Comparison of ENCODE assay signal across 8 cellular contexts in genomic region chr3:53346922-53347260, GRCh38. TPM values are rescaled to one million over a fixed set of nuclear protein-coding genes. Genes with fewer than 3 reads are reported as not detected.
DNase-seq lines count a peak whose midpoint lies in the region; ATAC-seq and TF ChIP-seq lines count a peak whose summit lies in the region.

No MANE protein-coding gene starts in this region.

- peaks cover 6% of the 10 kb centered on the region for H3K36me3 ChIP-seq in CD8-positive, alpha-beta memory T cell (ENCODE audit: insufficient read depth, low read length)
- H3K36me3 ChIP-seq in tibial nerve: peaks cover 0 to 25% (median 5%) of the 10 kb centered on the region in 3 donors

- peaks cover 0 to 2% of the 10 kb centered on the region in 2 donors for H3K27me3 Mint-ChIP-seq in CD8-positive, alpha-beta memory T cell
- H3K27me3 Mint-ChIP-seq in activated naive CD8-positive, alpha-beta T cell treated with anti-CD3 and anti-CD28 coated beads for 36 hours: no peaks in the 10 kb centered on the region

- no peaks in the 10 kb centered on the region for H3K9me3 ChIP-seq in CD8-positive, alpha-beta memory T cell (ENCODE audit: low read length)
- no peaks in the 10 kb centered on the region for H3K9me3 ChIP-seq in tibial nerve

- peaks cover 29% of the 10 kb centered on the region for H3K4me1 ChIP-seq in CD8-positive, alpha-beta memory T cell (ENCODE audit: insufficient read depth, low read length)
- peaks cover 0 to 48% (median 13%) of the 10 kb centered on the region in 4 donors for H3K4me1 ChIP-seq in tibial nerve

- TF ChIP-seq POLR2A in tibial nerve (IDR thresholded peaks at IDR 0.05): no peak

- CTCF ChIA-PET in CD8-positive, alpha-beta memory T cell (lab: Charles Lee): interaction anchor here (0.6 to 1.2 kb wide), 2 partner anchors 10 to 154 kb away, joined by 3 to 5 read pairs; no protein-coding TSS in a partner anchor

- peaks cover 0 to 36% (median 5%) of the 10 kb centered on the region in 3 donors for H3K36me3 Mint-ChIP-seq in CD8-positive, alpha-beta memory T cell
- peaks cover 26% of the 10 kb centered on the region for H3K36me3 Mint-ChIP-seq in activated naive CD8-positive, alpha-beta T cell treated with anti-CD3 and anti-CD28 coated beads for 36 hours

- peak overlapping the region; percentile 97 to 100 (median 99) for H3K27ac Mint-ChIP-seq in CD8-positive, alpha-beta memory T cell
- peak overlapping the region; percentile 98 for H3K27ac Mint-ChIP-seq in activated naive CD8-positive, alpha-beta T cell treated with anti-CD3 and anti-CD28 coated beads for 36 hours

- no peak for DNase-seq in CD8-positive, alpha-beta memory T cell
- DNase-seq in activated naive CD8-positive, alpha-beta T cell treated with anti-CD3 and anti-CD28 coated beads for 36 hours: no peak
- no peak for DNase-seq in left colon
- DNase-seq in tibial nerve (ENCODE audit: low spot score in 2 of 2): no peak
- no peak for DNase-seq in SKM-1 (lab: John Stamatoyannopoulos, UW; ENCODE audit: unreplicated experiment)

- peaks cover 43 to 55% (median 52%) of the 10 kb centered on the region in 3 donors for H3K4me1 Mint-ChIP-seq in CD8-positive, alpha-beta memory T cell
- H3K4me1 Mint-ChIP-seq in activated naive CD8-positive, alpha-beta T cell treated with anti-CD3 and anti-CD28 coated beads for 36 hours: peaks cover 28% of the 10 kb centered on the region

- no peak for TF ChIP-seq EP300 in tibial nerve (IDR thresholded peaks at IDR 0.05)

- H3K4me3 ChIP-seq in CD8-positive, alpha-beta memory T cell (ENCODE audit: low read length): peak overlapping the region; percentile 79
- H3K4me3 ChIP-seq in tibial nerve: peak overlapping the region; percentile 92 to 96 (median 93)

- peak overlapping the region; percentile 99 to 100 (median 99) for H3K4me3 Mint-ChIP-seq in CD8-positive, alpha-beta memory T cell
- peak overlapping the region; percentile 98 for H3K4me3 Mint-ChIP-seq in activated naive CD8-positive, alpha-beta T cell treated with anti-CD3 and anti-CD28 coated beads for 36 hours

- H3K9me3 Mint-ChIP-seq in CD8-positive, alpha-beta memory T cell: no peaks in the 10 kb centered on the region
- H3K9me3 Mint-ChIP-seq in activated naive CD8-positive, alpha-beta T cell treated with anti-CD3 and anti-CD28 coated beads for 36 hours: no peaks in the 10 kb centered on the region

- H3K27ac ChIP-seq in CD8-positive, alpha-beta memory T cell (ENCODE audit: low read depth, low read length): peak overlapping the region; percentile 87
- H3K27ac ChIP-seq in tibial nerve: peak overlapping the region; percentile 94 to 97 (median 96)

- no peaks in the 10 kb centered on the region for H3K27me3 ChIP-seq in CD8-positive, alpha-beta memory T cell (ENCODE audit: insufficient read depth, low read length, poor library complexity, severe bottlenecking)
- H3K27me3 ChIP-seq in tibial nerve: no peaks in the 10 kb centered on the region

- POLR2A ChIA-PET in CD8-positive, alpha-beta memory T cell (lab: Charles Lee): interaction anchor here (1.6 kb wide), 1 partner anchor 187 kb away, joined by 6 read pairs; no protein-coding TSS in a partner anchor

- WGBS in tibial nerve, 2 donors: 0% methylated on average over 11 of the region's 11 CpGs

- no peak for TF ChIP-seq CTCF in tibial nerve (IDR thresholded peaks at IDR 0.05)

- ATAC-seq in HG03064 (IDR thresholded peaks at IDR 0.05; ENCODE audit: low read depth, unreplicated experiment) (peak; percentile 2), left colon (peak; percentile 16), HG03457 (IDR thresholded peaks at IDR 0.05; ENCODE audit: unreplicated experiment) (no peak), GM18517 (IDR thresholded peaks at IDR 0.05; ENCODE audit: unreplicated experiment) (no peak)

- intact Hi-C loops in left colon (cut with DNase I, micrococcal nuclease): no loop called here

RNA-seq across cellular contexts. Expression of gene DCP1A, which starts 0.5 kb away (rescaled TPM):
- 10 to 100 TPM; 40.1 to 40.2 TPM for total RNA-seq in CD8-positive, alpha-beta memory T cell
- polyA plus RNA-seq in CD8-positive, alpha-beta memory T cell: 82.4 TPM
- total RNA-seq in activated naive CD8-positive, alpha-beta T cell treated with anti-CD3 and anti-CD28 coated beads for 36 hours: 10 to 100 TPM; 33.1 to 36.1 TPM
- total RNA-seq in left colon: 10 to 100 TPM; 17.5 to 21.2 TPM
- total RNA-seq in tibial nerve: 10 to 100 TPM; 20.3 to 23.4 (median 22.5) TPM

Comparison
In these comparisons a context has a peak if more than half of its experiments do, and no peak if none do; other contexts are left out.
1. ATAC-seq: peak in HG03064 (single experiment) and left colon (single experiment); none in HG03457 (single experiment) and GM18517 (single experiment).